ENCODE assay signal across 19 cellular contexts in the genomic region with DNA sequence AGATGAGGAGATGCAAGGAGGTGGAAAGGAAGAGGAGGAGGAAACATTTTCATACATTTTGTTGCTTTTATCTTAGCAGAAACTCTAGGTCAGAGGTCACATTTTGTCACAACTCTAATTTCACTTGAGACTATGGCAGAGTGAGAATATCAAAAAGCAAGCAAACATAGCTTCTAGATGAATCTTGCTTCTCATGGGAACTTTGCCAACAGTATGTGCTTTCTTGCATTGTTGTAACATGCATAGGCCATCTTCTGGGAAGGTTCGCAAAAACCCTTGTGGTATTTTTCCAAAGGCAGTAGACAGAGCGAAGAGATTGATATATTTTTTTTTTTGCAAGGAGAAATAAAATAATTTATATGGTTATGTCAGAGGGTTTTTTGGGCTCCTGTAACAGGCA.
"Had no signal": no experiment of that assay in that cellular context is flagged by ENCODE, and none has a peak within 500 bp of the region (broad histone marks: within the 10 kb centered on the region; RNA-seq: fewer than 3 reads in every experiment).

No MANE protein-coding gene starts in this region.

- DNase-seq: effector memory CD4-positive, alpha-beta T cell; foreskin fibroblast; immature natural killer cell; mesendoderm; naive B cell; occipital lobe; pancreas; right cardiac atrium; stimulated activated CD4-positive, alpha-beta T cell treated with anti-CD3 and anti-CD28 coated beads, Interleukin-2, amount 100 ng/mL, for 24 hours; stimulated activated CD4-positive, alpha-beta T cell treated with anti-CD3 and anti-CD28 coated beads, Interleukin-4, amount 100 ng/mL, for 4 hours; stimulated activated naive B cell treated with anti-CD40 and anti-IgM and Interleukin-4, amounts not matched to agents 10 μg/mL and 1 μg/mL and 100 μg/mL, for 72 hours; stimulated activated naive CD8-positive, alpha-beta T cell treated with anti-CD3 and anti-CD28 coated beads, Interleukin-15, amount 100 ng/mL, for 72 hours; testis; upper lobe of right lung had no signal

- ATAC-seq: pancreas; right cardiac atrium; stimulated activated naive B cell treated with anti-CD40 and anti-IgM and Interleukin-4, amounts not matched to agents 10 μg/mL and 1 μg/mL and 100 μg/mL, for 72 hours; stimulated activated naive CD8-positive, alpha-beta T cell treated with anti-CD3 and anti-CD28 coated beads, Interleukin-15, amount 100 ng/mL, for 72 hours; upper lobe of right lung had no signal

- H3K4me3 ChIP-seq: esophagus muscularis mucosa, pancreas, skin epidermis, testis, tibial nerve, upper lobe of right lung, vagina had no signal

- H3K9me3 ChIP-seq: esophagus muscularis mucosa, pancreas, testis, tibial nerve, upper lobe of right lung, vagina had no signal

- H3K27me3 ChIP-seq: esophagus muscularis mucosa, pancreas, testis, tibial nerve, upper lobe of right lung, vagina had no signal

- H3K27ac ChIP-seq: epithelial cell of prostate, esophagus muscularis mucosa, pancreas, skin epidermis, testis, tibial nerve, upper lobe of right lung, vagina had no signal

- H3K36me3 ChIP-seq: esophagus muscularis mucosa, pancreas, tibial nerve, upper lobe of right lung, vagina had no signal

- H3K4me1 ChIP-seq: pancreas, testis, tibial nerve, upper lobe of right lung, vagina had no signal
